In genomic region chr19:34985249-34986022, GRCh38 we compare ENCODE assay signal across 8 cellular contexts. TPM values are rescaled to one million over a fixed set of nuclear protein-coding genes. Genes with fewer than 3 reads are reported as not detected.
DNase-seq lines count a peak whose midpoint lies in the region; ATAC-seq and TF ChIP-seq lines count a peak whose summit lies in the region.

No MANE protein-coding gene starts in this region.

- H3K36me3 Mint-ChIP-seq in T-helper 2 cell treated with Interferon-gamma antibody and Interleukin-4, amounts not matched to agents 5 μg/mL and 100 μg/mL, for 36 hours (ENCODE audit: low read depth): no peaks in the 10 kb centered on the region
- H3K36me3 Mint-ChIP-seq in progenitor cell of endocrine pancreas (ENCODE audit: insufficient read depth): no peaks in the 10 kb centered on the region

- DNase-seq in EL: peak; percentile 43
- no peak for DNase-seq in T-helper 2 cell treated with Interferon-gamma antibody and Interleukin-4, amounts not matched to agents 5 μg/mL and 100 μg/mL, for 36 hours (ENCODE audit: low spot score)
- peak; percentile 81 for DNase-seq in fibroblast of pulmonary artery (ENCODE audit: low read depth)
- DNase-seq in progenitor cell of endocrine pancreas (ENCODE audit: low spot score, unreplicated experiment): no peak
- no peak for DNase-seq in occipital lobe (lab: John Stamatoyannopoulos, UW)
- DNase-seq in activated CD4-positive, CD25-positive, alpha-beta regulatory T cell (lab: John Stamatoyannopoulos, UW): no peak
- no peak for DNase-seq in stimulated activated CD4-positive, alpha-beta T cell treated with anti-CD3 and anti-CD28 coated beads, Interleukin-2, amount 100 ng/mL, for 24 hours

- peaks cover 13% of the 10 kb centered on the region for H3K4me1 Mint-ChIP-seq in T-helper 2 cell treated with Interferon-gamma antibody and Interleukin-4, amounts not matched to agents 5 μg/mL and 100 μg/mL, for 36 hours (ENCODE audit: low read depth)
- H3K4me1 Mint-ChIP-seq in progenitor cell of endocrine pancreas (ENCODE audit: low read depth): no peaks in the 10 kb centered on the region

- H3K4me3 ChIP-seq in fibroblast of pulmonary artery (replicated peaks; ENCODE audit: low read depth, low read length): no peak overlapping the region

- peaks cover 2% of the 10 kb centered on the region for H3K27me3 Mint-ChIP-seq in T-helper 2 cell treated with Interferon-gamma antibody and Interleukin-4, amounts not matched to agents 5 μg/mL and 100 μg/mL, for 36 hours (ENCODE audit: low read depth)
- H3K27me3 Mint-ChIP-seq in progenitor cell of endocrine pancreas: no peaks in the 10 kb centered on the region

- ATAC-seq in HG02840 (IDR thresholded peaks at IDR 0.05; ENCODE audit: low FRiP score, unreplicated experiment): no peak

- TF ChIP-seq CTCF in fibroblast of pulmonary artery (IDR thresholded peaks at IDR 0.05; ENCODE audit: low read length, missing control alignments) (peak; percentile 1), progenitor cell of endocrine pancreas (IDR thresholded peaks at IDR 0.05; ENCODE audit: unreplicated experiment) (no peak)

- H3K4me3 Mint-ChIP-seq in T-helper 2 cell treated with Interferon-gamma antibody and Interleukin-4, amounts not matched to agents 5 μg/mL and 100 μg/mL, for 36 hours: peak overlapping the region; percentile 56
- H3K4me3 Mint-ChIP-seq in progenitor cell of endocrine pancreas (ENCODE audit: low read depth): no peak overlapping the region

- H3K27ac Mint-ChIP-seq in T-helper 2 cell treated with Interferon-gamma antibody and Interleukin-4, amounts not matched to agents 5 μg/mL and 100 μg/mL, for 36 hours: peak overlapping the region; percentile 68
- H3K27ac Mint-ChIP-seq in progenitor cell of endocrine pancreas: peak overlapping the region; percentile 28

- H3K9me3 Mint-ChIP-seq in T-helper 2 cell treated with Interferon-gamma antibody and Interleukin-4, amounts not matched to agents 5 μg/mL and 100 μg/mL, for 36 hours: peaks cover 3% of the 10 kb centered on the region
- no peaks in the 10 kb centered on the region for H3K9me3 Mint-ChIP-seq in progenitor cell of endocrine pancreas (ENCODE audit: low read depth)

RNA-seq across cellular contexts. Expression of gene GRAMD1A, which starts 14.7 kb away (rescaled TPM):
- total RNA-seq in progenitor cell of endocrine pancreas (111 and 118 TPM in 2 replicates), occipital lobe (29.6 TPM)

RNA-seq across cellular contexts. Expression of gene ZNF792, which starts 21.4 kb away (rescaled TPM):
- total RNA-seq in progenitor cell of endocrine pancreas (14.4 TPM in 2 replicates), occipital lobe (19.0 TPM)

RNA-seq across cellular contexts. Expression of gene SCN1B, which starts 44.8 kb away (rescaled TPM):
- total RNA-seq in progenitor cell of endocrine pancreas: 1.7 and 1.8 TPM in 2 replicates
- 1.1 TPM for total RNA-seq in occipital lobe

RNA-seq across cellular contexts. Expression of gene HPN, which starts 56.1 kb away (rescaled TPM):
- total RNA-seq in progenitor cell of endocrine pancreas (70.5 and 71.5 TPM in 2 replicates), occipital lobe (not detected)

RNA-seq across cellular contexts. Expression of gene ZNF30, which starts 58.7 kb away (rescaled TPM):
- total RNA-seq in progenitor cell of endocrine pancreas (5.9 and 7.7 TPM in 2 replicates), occipital lobe (9.8 TPM)

Comparison
In these comparisons a context has a peak if more than half of its experiments do, and no peak if none do; other contexts are left out.
1. DNase-seq: peak in EL (single experiment) and fibroblast of pulmonary artery (single experiment); none in T-helper 2 cell treated with Interferon-gamma antibody and Interleukin-4, amounts not matched to agents 5 μg/mL and 100 μg/mL, for 36 hours (single experiment), progenitor cell of endocrine pancreas (single experiment), occipital lobe (single experiment), activated CD4-positive, CD25-positive, alpha-beta regulatory T cell (0 of 4) and stimulated activated CD4-positive, alpha-beta T cell treated with anti-CD3 and anti-CD28 coated beads, Interleukin-2, amount 100 ng/mL, for 24 hours (0 of 2).